ENCODE assay signal across 27 cellular contexts in genomic region chr2:69969991-69970390, GRCh38. TPM values are rescaled to one million over a fixed set of nuclear protein-coding genes. Genes with fewer than 3 reads are reported as not detected.
DNase-seq lines count a peak whose midpoint lies in the region; ATAC-seq, FAIRE-seq and TF ChIP-seq lines count a peak whose summit lies in the region.
"Had no signal": no experiment of that assay in that cellular context is flagged by ENCODE, and none has a peak within 500 bp of the region (broad histone marks: within the 10 kb centered on the region; RNA-seq: fewer than 3 reads in every experiment).

No MANE protein-coding gene starts in this region.

- no peaks in the 10 kb centered on the region for H3K9me3 ChIP-seq in K562 (replicated peaks; ENCODE audit: control insufficient read depth, insufficient read depth, low read depth, low read length)
- H3K9me3 ChIP-seq in mucosa of descending colon = no peaks in the 10 kb centered on the region
- no peaks in the 10 kb centered on the region for H3K9me3 ChIP-seq in sigmoid colon
- H3K9me3 ChIP-seq: Caco-2, HAP-1 had no signal

- H3K36me3 ChIP-seq in K562 (ENCODE audit: control insufficient read depth, insufficient read depth, low read length) (no peaks in the 10 kb centered on the region), mucosa of descending colon (ENCODE audit: low read depth) (no peaks in the 10 kb centered on the region), sigmoid colon (no peaks in the 10 kb centered on the region)
- H3K36me3 ChIP-seq: HAP-1 had no signal

- intact Hi-C loops in activated CD4-positive, alpha-beta T cell treated with anti-CD3 and anti-CD28 coated beads for 36 hours (cut with DNase I, micrococcal nuclease) = no loop called here
- intact Hi-C loops in K562 (cut with micrococcal nuclease) (no loop called here), mucosa of descending colon (cut with DNase I, micrococcal nuclease) (no loop called here), sigmoid colon (cut with DNase I) (no loop called here)

- no peak for DNase-seq in activated CD4-positive, alpha-beta T cell treated with anti-CD3 and anti-CD28 coated beads for 36 hours
- DNase-seq in activated CD4-positive, alpha-beta T cell treated with anti-CD3 and anti-CD28 coated beads, Interleukin-2, amount 50 U/mL, for 1 hour = no peak
- no peak for DNase-seq in K562 (ENCODE audit: extremely low read depth in 1 of 4, low spot score in 3 of 4)
- peak in 2 of 3 donors; percentile 12 to 28 for DNase-seq in mucosa of descending colon
- peak; percentile 24 for DNase-seq in sigmoid colon
- DNase-seq in kidney tubule cell (ENCODE audit: low spot score) = no peak
- no peak for DNase-seq in KBM-7
- DNase-seq: Caco-2; CD8-positive, alpha-beta T cell; GOT3; HFFc6; NCI-H1048; NCI-H1417; NCI-H1694; NCI-H2171 treated with DMSO at 0.1 percent for 48 hours; NCI-H345; NCI-H524; NCI-H748 treated with DMSO at 0.1 percent for 48 hours; SIG-M5 had no signal

- H3K4me2 ChIP-seq in K562 (ENCODE audit: insufficient read depth, low read length) = no peak overlapping the region

- no peaks in the 10 kb centered on the region for H3K4me1 Mint-ChIP-seq in activated CD4-positive, alpha-beta T cell treated with anti-CD3 and anti-CD28 coated beads for 36 hours
- H3K4me1 Mint-ChIP-seq: B cell had no signal

- H3K4me3 ChIP-seq in K562 = no peak overlapping the region
- no peak overlapping the region for H3K4me3 ChIP-seq in mucosa of descending colon
- no peak overlapping the region for H3K4me3 ChIP-seq in sigmoid colon
- H3K4me3 ChIP-seq: HAP-1 had no signal

- TF ChIP-seq RAD21 in K562 (CRISPR knock-in tag; conservative IDR thresholded peaks at IDR 0.05 in 1 of 2, IDR thresholded peaks at IDR 0.05 in 1 of 2) = no peak

- WGBS in K562 (ENCODE audit: insufficient coverage, low coverage, missing lambda C conversion rate) = 60% methylated on average over 3 of the region's 4 CpGs
- WGBS in sigmoid colon, 2 donors = 74 to 82% methylated on average over 4 of the region's 4 CpGs

- POLR2A ChIA-PET in activated CD4-positive, alpha-beta T cell treated with anti-CD3 and anti-CD28 coated beads for 36 hours (lab: Charles Lee) = no interaction called here
- POLR2A ChIA-PET in K562 (lab: Yijun Ruan, JAX) = interaction anchor here (0.6 to 1.4 kb wide), 4 partner anchors 12 to 1316 kb away, joined by 3 to 4 read pairs (median 3); no protein-coding TSS in a partner anchor

- H3K27me3 Mint-ChIP-seq in activated CD4-positive, alpha-beta T cell treated with anti-CD3 and anti-CD28 coated beads for 36 hours = no peaks in the 10 kb centered on the region
- H3K27me3 Mint-ChIP-seq: B cell had no signal

- H3K27ac ChIP-seq in K562 (ENCODE audit: extremely low read depth, low read depth, low read length) (no peak overlapping the region), sigmoid colon (no peak overlapping the region)
- H3K27ac ChIP-seq: 22Rv1, C4-2B had no signal

- TF ChIP-seq CTCF in K562 (IDR thresholded peaks at IDR 0.05 in 2 of 3, conservative IDR thresholded peaks at IDR 0.05 in 1 of 3; ENCODE audit: insufficient read depth in 2 of 3, low read depth in 1 of 3, low read length in 3 of 3) (no peak), mucosa of descending colon (IDR thresholded peaks at IDR 0.05) (no peak), sigmoid colon (IDR thresholded peaks at IDR 0.05) (no peak)

- H3K79me2 ChIP-seq in K562 (ENCODE audit: control insufficient read depth, insufficient read depth, low read length) = no peaks in the 10 kb centered on the region

- TF ChIP-seq POLR2A in K562 (conservative IDR thresholded peaks at IDR 0.05) = no peak
- no peak for TF ChIP-seq POLR2A in sigmoid colon (IDR thresholded peaks at IDR 0.05)

- no peak overlapping the region for H3K4me3 Mint-ChIP-seq in activated CD4-positive, alpha-beta T cell treated with anti-CD3 and anti-CD28 coated beads for 36 hours
- H3K4me3 Mint-ChIP-seq: B cell; CD8-positive, alpha-beta T cell; HFFc6 had no signal

- FAIRE-seq in K562 (lab: Jason Lieb, UNC) = no peak
- FAIRE-seq: G401.6, HTR-8/SVneo, RCC 7860 had no signal

- 0 out of 2 replicates have a peak overlapping the region, but pooled peaks have one; percentile 14 for H2AFZ ChIP-seq in K562 (ENCODE audit: low read depth, low read length)

- H3K27ac Mint-ChIP-seq in activated CD4-positive, alpha-beta T cell treated with anti-CD3 and anti-CD28 coated beads for 36 hours = peak overlapping the region; percentile 4
- H3K27ac Mint-ChIP-seq: B cell; CD8-positive, alpha-beta T cell; HFFc6 had no signal

- H3K4me1 ChIP-seq in K562 (replicated peaks in 1 of 2; ENCODE audit: control insufficient read depth in 2 of 2, insufficient read depth in 2 of 2, low read length in 2 of 2) (peaks cover 28 to 29% of the 10 kb centered on the region in 2 experiments), mucosa of descending colon (ENCODE audit: low read depth) (no peaks in the 10 kb centered on the region), sigmoid colon (no peaks in the 10 kb centered on the region)
- H3K4me1 ChIP-seq: Caco-2, HAP-1 had no signal

- CTCF ChIA-PET in activated CD4-positive, alpha-beta T cell treated with anti-CD3 and anti-CD28 coated beads for 36 hours (lab: Charles Lee) = no interaction called here
- CTCF ChIA-PET in K562 (lab: Yijun Ruan, JAX; ENCODE audit: low intra/inter-chr PET ratio) = no interaction called here

- peaks cover 3% of the 10 kb centered on the region for H3K9me1 ChIP-seq in K562 (ENCODE audit: control insufficient read depth, insufficient read depth, low read length)

- H3K27me3 ChIP-seq in K562 (ENCODE audit: control insufficient read depth in 2 of 2, insufficient read depth in 2 of 2, low read length in 2 of 2) = no peaks in the 10 kb centered on the region
- H3K27me3 ChIP-seq in sigmoid colon = no peaks in the 10 kb centered on the region

- no peak for TF ChIP-seq EP300 in K562 (IDR thresholded peaks at IDR 0.05; ENCODE audit: low read length)
- no peak for TF ChIP-seq EP300 in sigmoid colon (IDR thresholded peaks at IDR 0.05)

- no peak for ATAC-seq in activated CD4-positive, alpha-beta T cell treated with anti-CD3 and anti-CD28 coated beads for 36 hours
- ATAC-seq in K562 (no peak), mucosa of descending colon (no peak), SK-N-SH treated with all-trans-retinoic acid at 6 μM for 48 hours (no peak)
- ATAC-seq: CD8-positive, alpha-beta T cell had no signal

- H3K9me3 Mint-ChIP-seq in activated CD4-positive, alpha-beta T cell treated with anti-CD3 and anti-CD28 coated beads for 36 hours (ENCODE audit: low read depth) = no peaks in the 10 kb centered on the region
- H3K9me3 Mint-ChIP-seq: CD8-positive, alpha-beta T cell; HFFc6 had no signal

- no TSS peak for BruUV-seq in K562 (replicated peaks; lab: Mats Ljungman, UMichigan)

- in situ Hi-C loops in K562 (cut with MboI) = no loop called here
- in situ Hi-C loops in KBM-7 (cut with MboI; ENCODE audit: low pct_unique_long_range_greater_than_20kb, low sequenced_read_pairs) = no loop called here

- H4K20me1 ChIP-seq in K562 (replicated peaks; ENCODE audit: control insufficient read depth, insufficient read depth, low read length) = no peaks in the 10 kb centered on the region; the same call in 1 of the 2 replicates

- peak overlapping the region in 1 of 2 experiments; percentile 59; a peak in 1 of 4 replicates for H3K9ac ChIP-seq in K562 (ENCODE audit: insufficient read depth in 1 of 2, low read depth in 2 of 2, low read length in 2 of 2)

- peaks cover 1% of the 10 kb centered on the region for H3K36me3 Mint-ChIP-seq in activated CD4-positive, alpha-beta T cell treated with anti-CD3 and anti-CD28 coated beads for 36 hours (ENCODE audit: low read depth)
- H3K36me3 Mint-ChIP-seq: CD8-positive, alpha-beta T cell had no signal

RNA-seq across cellular contexts. Expression of gene ASPRV1, which starts 8.6 kb away (rescaled TPM):
- total RNA-seq in activated CD4-positive, alpha-beta T cell treated with anti-CD3 and anti-CD28 coated beads for 36 hours = under 1 TPM; 0.32 to 0.73 TPM
- 1.2 and 2.8 TPM in 2 replicates for total RNA-seq in K562 (2011; cell fraction: chromatin; rRNA removed; ENCODE audit: low replicate concordance)
- 1.6 and 2.0 TPM in 2 replicates for total RNA-seq in K562 (2011; cell fraction: nucleolus; rRNA removed)
- total RNA-seq in K562 (2011; cell fraction: nucleoplasm; rRNA removed) = 1.2 and 1.5 TPM in 2 replicates
- total RNA-seq in K562 (2014; rRNA removed) = 0.36 and 0.57 TPM in 2 replicates
- total RNA-seq in K562 (2014; rRNA removed; fragmentation: Illumina TruSeq; extraction: Trizol) = 0.33 and 0.45 TPM in 2 replicates
- 0.58 and 0.64 TPM in 2 replicates for total RNA-seq in K562 (2015; rRNA removed; fragmentation: Illumina TruSeq; extraction: Trizol)
- 0.58 and 0.60 TPM in 2 replicates for total RNA-seq in K562 (2021)
- 0.55 and 0.72 TPM in 2 replicates for polyA plus RNA-seq in K562 (2011; rRNA removed)
- 0.43 and 0.48 TPM in 2 replicates for polyA plus RNA-seq in K562 (2011; cell fraction: cytosol; rRNA removed)
- 0.63 TPM in 2 replicates for polyA plus RNA-seq in K562 (2011; cell fraction: nucleus; rRNA removed)
- 0.62 and 0.97 TPM in 2 replicates for polyA plus RNA-seq in K562 (2012)
- polyA plus RNA-seq in K562 (2014; fragmentation: Illumina TruSeq; extraction: Trizol) = 0.45 and 0.60 TPM in 2 replicates
- under 1 TPM in 1 of 2 experiments, not detected in 1; 0.17 TPM for polyA plus RNA-seq in K562 (2014; fragmentation: Nextera tagmentation; extraction: Ambion mirVana)
- 0.49 and 0.71 TPM in 2 replicates for polyA plus RNA-seq in K562 (2014; rRNA removed)
- polyA minus RNA-seq in K562 (2011; rRNA and poly(A)+ RNA removed) = 0.42 and 0.81 TPM in 2 replicates
- polyA minus RNA-seq in K562 (2011; cell fraction: cytosol; rRNA and poly(A)+ RNA removed) = not detected in 2 replicates
- 0.22 and 0.27 TPM in 2 replicates for polyA minus RNA-seq in K562 (2011; cell fraction: nucleus; rRNA and poly(A)+ RNA removed)
- 1 to 10 TPM in 1 of 3 donors, under 1 TPM in 2; 0.55 to 1.1 (median 0.55) TPM for total RNA-seq in mucosa of descending colon
- total RNA-seq in sigmoid colon = 1 to 10 TPM; 1.1 to 1.4 (median 1.2) TPM
- polyA plus RNA-seq in sigmoid colon = 1 to 10 TPM; 1.1 to 1.2 (median 1.2) TPM

RNA-seq across cellular contexts. Expression of gene MXD1, which starts 55.1 kb away (rescaled TPM):
- total RNA-seq in activated CD4-positive, alpha-beta T cell treated with anti-CD3 and anti-CD28 coated beads for 36 hours = 10 to 100 TPM in 1 of 2 experiments, 1 to 10 TPM in 1; 6.1 to 10.6 TPM
- total RNA-seq in K562 (2011; cell fraction: chromatin; rRNA removed; ENCODE audit: low replicate concordance) = 26.7 and 49.0 TPM in 2 replicates
- 16.5 and 18.2 TPM in 2 replicates for total RNA-seq in K562 (2011; cell fraction: nucleolus; rRNA removed)
- 38.7 and 66.3 TPM in 2 replicates for total RNA-seq in K562 (2011; cell fraction: nucleoplasm; rRNA removed)
- total RNA-seq in K562 (2014; rRNA removed) (7.6 and 7.9 TPM in 2 replicates), K562 (2014; rRNA removed; fragmentation: Illumina TruSeq; extraction: Trizol) (8.3 and 9.1 TPM in 2 replicates), K562 (2015; rRNA removed; fragmentation: Illumina TruSeq; extraction: Trizol) (6.7 and 7.1 TPM in 2 replicates), K562 (2021) (13.4 and 19.8 TPM in 2 replicates), mucosa of descending colon (100 to 1,000 TPM in 2 of 3 donors, 10 to 100 TPM in 1; 98.6 to 202 (median 122) TPM), sigmoid colon (1 to 10 TPM; 5.4 to 7.8 (median 7.3) TPM)
- polyA plus RNA-seq in K562 (2011; rRNA removed) (26.7 and 35.9 TPM in 2 replicates), K562 (2014; fragmentation: Illumina TruSeq; extraction: Trizol) (11.5 and 13.0 TPM in 2 replicates), K562 (2014; fragmentation: Nextera tagmentation; extraction: Ambion mirVana) (10 to 100 TPM in 1 of 2 experiments, 1 to 10 TPM in 1; 9.0 to 11.0 TPM), K562 (2014; rRNA removed) (13.2 and 15.6 TPM in 2 replicates), sigmoid colon (100 to 1,000 TPM in 1 of 3 donors, 10 to 100 TPM in 2; 44.2 to 102 (median 46.8) TPM)
- 10.5 and 14.7 TPM in 2 replicates for polyA plus RNA-seq in K562 (2011; cell fraction: cytosol; rRNA removed)
- 49.2 and 59.8 TPM in 2 replicates for polyA plus RNA-seq in K562 (2011; cell fraction: nucleus; rRNA removed)
- 8.5 and 11.4 TPM in 2 replicates for polyA plus RNA-seq in K562 (2012)
- 18.7 and 32.2 TPM in 2 replicates for polyA minus RNA-seq in K562 (2011; rRNA and poly(A)+ RNA removed)
- 7.8 and 13.7 TPM in 2 replicates for polyA minus RNA-seq in K562 (2011; cell fraction: cytosol; rRNA and poly(A)+ RNA removed)
- 24.8 and 26.5 TPM in 2 replicates for polyA minus RNA-seq in K562 (2011; cell fraction: nucleus; rRNA and poly(A)+ RNA removed)

Comparison
In these comparisons a context has a peak if more than half of its experiments do, and no peak if none do; other contexts are left out.
1. DNase-seq: peak in mucosa of descending colon (2 of 3) and sigmoid colon (single experiment); none in activated CD4-positive, alpha-beta T cell treated with anti-CD3 and anti-CD28 coated beads for 36 hours (single experiment), activated CD4-positive, alpha-beta T cell treated with anti-CD3 and anti-CD28 coated beads, Interleukin-2, amount 50 U/mL, for 1 hour (single experiment), K562 (0 of 4), kidney tubule cell (single experiment) and KBM-7 (single experiment).